ENCODE assay signal across 32 cellular contexts in genomic region chr3:149660462-149660861, GRCh38. TPM values are rescaled to one million over a fixed set of nuclear protein-coding genes. Genes with fewer than 3 reads are reported as not detected.
DNase-seq lines count a peak whose midpoint lies in the region; ATAC-seq, FAIRE-seq and TF ChIP-seq lines count a peak whose summit lies in the region.
"Had no signal": no experiment of that assay in that cellular context is flagged by ENCODE, and none has a peak within 500 bp of the region (broad histone marks: within the 10 kb centered on the region; RNA-seq: fewer than 3 reads in every experiment).

No MANE protein-coding gene starts in this region.

- CTCF ChIA-PET in HepG2 (lab: Yijun Ruan, JAX; ENCODE audit: low intra/inter-chr PET ratio, low total read pairs), result no interaction called here

- TF ChIP-seq RAD21 in HepG2 (CRISPR knock-in tag; IDR thresholded peaks at IDR 0.05), result no peak

- H4K20me1 ChIP-seq in HepG2 (ENCODE audit: insufficient read depth, low read length), result peaks cover 8% of the 10 kb centered on the region

- H3K4me3 ChIP-seq in HepG2 (replicated peaks in 1 of 3; ENCODE audit: insufficient read depth in 1 of 3, low read depth in 2 of 3, low read length in 3 of 3) (no peak overlapping the region), right lobe of liver (no peak overlapping the region), prostate gland (no peak overlapping the region), thyroid gland (replicated peaks in 1 of 3) (no peak overlapping the region)
- H3K4me3 ChIP-seq: MG63, right atrium auricular region had no signal

- BruUV-seq in HepG2 (replicated peaks; lab: Mats Ljungman, UMichigan), result no TSS peak

- H3K27me3 Mint-ChIP-seq in chondrocyte (ENCODE audit: low read depth) (no peaks in the 10 kb centered on the region), type B pancreatic cell (no peaks in the 10 kb centered on the region)

- TF ChIP-seq POLR2A in HepG2 (IDR thresholded peaks at IDR 0.05; ENCODE audit: insufficient read depth in 1 of 2, low read depth in 2 of 2, low read length in 2 of 2) (no peak), right lobe of liver (IDR thresholded peaks at IDR 0.05) (no peak), prostate gland (IDR thresholded peaks at IDR 0.05) (no peak), thyroid gland (IDR thresholded peaks at IDR 0.05) (no peak), GM12892 (IDR thresholded peaks at IDR 0.05; ENCODE audit: low read depth, low read length) (no peak)

- POLR2A ChIA-PET in HepG2 (lab: Yijun Ruan, JAX), result interaction anchor here (4.8 kb wide), 1 partner anchor 10 kb away, joined by 59 read pairs; no protein-coding TSS in a partner anchor

- no peak for TF ChIP-seq CTCF in HepG2 (CRISPR knock-in tag; IDR thresholded peaks at IDR 0.05)
- no peak for TF ChIP-seq CTCF in right lobe of liver (IDR thresholded peaks at IDR 0.05)
- TF ChIP-seq CTCF in chondrocyte (IDR thresholded peaks at IDR 0.05), result no peak
- TF ChIP-seq CTCF in prostate gland (IDR thresholded peaks at IDR 0.05), result no peak
- no peak for TF ChIP-seq CTCF in type B pancreatic cell (conservative IDR thresholded peaks at IDR 0.05)
- no peak for TF ChIP-seq CTCF in thyroid gland (IDR thresholded peaks at IDR 0.05)

- intact Hi-C loops in HepG2 (cut with micrococcal nuclease; ENCODE audit: unreplicated experiment) (no loop called here), right lobe of liver (cut with DNase I) (no loop called here), prostate gland (cut with DNase I) (loop anchor here (5.0 kb wide), 1 partner anchor 52 kb away; no protein-coding TSS in a partner anchor), thyroid gland (cut with DNase I) (loop anchor here (10.0 kb wide), 1 partner anchor 54 kb away; no protein-coding TSS in a partner anchor)

- no peak for TF ChIP-seq EP300 in HepG2 (IDR thresholded peaks at IDR 0.05; ENCODE audit: low read depth in 2 of 2, low read length in 2 of 2)
- TF ChIP-seq EP300 in HepG2 (CRISPR knock-in tag; IDR thresholded peaks at IDR 0.05; ENCODE audit: borderline replicate concordance), result no peak

- H3K4me1 ChIP-seq in HepG2 (ENCODE audit: insufficient read depth, low read length) (peaks cover 41% of the 10 kb centered on the region), right lobe of liver (no peaks in the 10 kb centered on the region), prostate gland (replicated peaks) (no peaks in the 10 kb centered on the region), thyroid gland (peaks cover 11 to 15% of the 10 kb centered on the region in 2 donors)

- H3K27ac ChIP-seq in HepG2 (ENCODE audit: extremely low read length, insufficient read depth, low read length) (no peak overlapping the region), right lobe of liver (no peak overlapping the region), prostate gland (peak overlapping the region; percentile 12 to 99), thyroid gland (no peak overlapping the region)
- H3K27ac ChIP-seq: RWPE1 had no signal

- ATAC-seq in HepG2 (no peak), right lobe of liver (no peak)
- ATAC-seq: HCT116; left cardiac atrium; stimulated activated naive B cell treated with anti-CD40 and anti-IgM and Interleukin-4, amounts not matched to agents 10 μg/mL and 1 μg/mL and 100 μg/mL, for 72 hours had no signal

- peaks cover 30% of the 10 kb centered on the region for H3K79me2 ChIP-seq in HepG2 (ENCODE audit: insufficient read depth, low read length)

- peaks cover 0 to 7% of the 10 kb centered on the region in 2 experiments; a peak in 1 of 5 replicates for H3K36me3 ChIP-seq in HepG2 (replicated peaks in 1 of 2; ENCODE audit: control insufficient read depth in 1 of 2, insufficient read depth in 2 of 2, low read length in 2 of 2)
- no peaks in the 10 kb centered on the region for H3K36me3 ChIP-seq in right lobe of liver
- H3K36me3 ChIP-seq in prostate gland, result no peaks in the 10 kb centered on the region
- no peaks in the 10 kb centered on the region for H3K36me3 ChIP-seq in thyroid gland
- H3K36me3 ChIP-seq: right atrium auricular region had no signal

- H3K9me3 Mint-ChIP-seq in chondrocyte (ENCODE audit: low read depth) (no peaks in the 10 kb centered on the region), type B pancreatic cell (peaks cover 5% of the 10 kb centered on the region)
- H3K9me3 Mint-ChIP-seq: activated CD4-positive, alpha-beta memory T cell treated with anti-CD3 and anti-CD28 coated beads for 36 hours; activated naive CD4-positive, alpha-beta T cell treated with anti-CD3 and anti-CD28 coated beads, Interleukin-2, amount 10 ng/mL, durations not matched to agents 7 days and 5 days; activated T-helper 1 cell treated with anti-CD3 and anti-CD28 coated beads, Interleukin-12 subunit alpha, Interleukin-12 subunit beta, Interleukin-2, Interleukin-4 antibody, amounts not matched to agents 30 ng/mL and 10 ng/mL and 1 ng/mL, durations not matched to agents 14 hours and 24 hours and 36 hours; memory B cell; stimulated activated naive B cell treated with anti-CD40 and anti-IgM and Interleukin-4, amounts not matched to agents 10 μg/mL and 1 μg/mL and 100 μg/mL, for 72 hours had no signal

- H2AFZ ChIP-seq in HepG2 (ENCODE audit: low read length), result no peak overlapping the region

- no peak for DNase-seq in HepG2 (ENCODE audit: low spot score)
- no peak for DNase-seq in right lobe of liver
- no peak for DNase-seq in chondrocyte (ENCODE audit: low spot score)
- no peak for DNase-seq in prostate gland (ENCODE audit: low spot score)
- DNase-seq in type B pancreatic cell (ENCODE audit: extremely low spot score, unreplicated experiment), result no peak
- DNase-seq in dermis blood vessel endothelial cell, result no peak
- no peak for DNase-seq in thyroid gland
- no peak for DNase-seq in GM12892 (ENCODE audit: insufficient read length)
- DNase-seq: activated CD4-positive, alpha-beta memory T cell treated with anti-CD3 and anti-CD28 coated beads for 36 hours; activated CD4-positive, CD25-positive, alpha-beta regulatory T cell treated with anti-CD3 and anti-CD28 coated beads, Interleukin-2, amount 50 U/mL, for 72 hours; activated CD8-positive, alpha-beta memory T cell treated with anti-CD3 and anti-CD28 coated beads, Interleukin-2, amount 50 U/mL, for 4 hours; activated naive CD4-positive, alpha-beta T cell treated with anti-CD3 and anti-CD28 coated beads, Interleukin-2, amount 10 ng/mL, durations not matched to agents 7 days and 5 days; DMS53; effector CD8-positive, alpha-beta T cell; erythroblast; foreskin fibroblast; left cardiac atrium; MG63; NCI-H2029 treated with DMSO at 0.1 percent for 48 hours; NCI-H345; NCI-H748 treated with DMSO at 0.1 percent for 48 hours; stimulated activated naive B cell treated with anti-CD40 and anti-IgM and Interleukin-4, amounts not matched to agents 10 μg/mL and 1 μg/mL and 100 μg/mL, for 72 hours had no signal

- in situ Hi-C loops in HepG2 (cut with HindIII; ENCODE audit: extremely low pct_ligation_motif_present, low pct_unique_long_range_greater_than_20kb), result no loop called here

- WGBS in HepG2 (ENCODE audit: low lambda C conversion rate), result 94% methylated on average over 1 of the region's 1 CpG
- 73% methylated on average over 1 of the region's 1 CpG for WGBS in right lobe of liver (ENCODE audit: insufficient coverage, low coverage, low lambda C conversion rate, missing lambda C conversion rate)
- 82% methylated on average over 1 of the region's 1 CpG for WGBS in prostate gland
- WGBS in thyroid gland, 2 donors, result 88 to 100% methylated on average over 1 of the region's 1 CpG

- H3K4me1 Mint-ChIP-seq in chondrocyte (ENCODE audit: low read depth) (peaks cover 38% of the 10 kb centered on the region), type B pancreatic cell (ENCODE audit: unreplicated experiment) (peaks cover 48% of the 10 kb centered on the region)

- H3K27ac Mint-ChIP-seq in chondrocyte (ENCODE audit: unreplicated experiment) (peak overlapping the region; percentile 0), type B pancreatic cell (no peak overlapping the region)
- H3K27ac Mint-ChIP-seq: activated CD4-positive, alpha-beta memory T cell treated with anti-CD3 and anti-CD28 coated beads for 36 hours; activated naive CD4-positive, alpha-beta T cell treated with anti-CD3 and anti-CD28 coated beads, Interleukin-2, amount 10 ng/mL, durations not matched to agents 7 days and 5 days; activated T-helper 1 cell treated with anti-CD3 and anti-CD28 coated beads, Interleukin-12 subunit alpha, Interleukin-12 subunit beta, Interleukin-2, Interleukin-4 antibody, amounts not matched to agents 30 ng/mL and 10 ng/mL and 1 ng/mL, durations not matched to agents 14 hours and 24 hours and 36 hours; B cell; memory B cell; stimulated activated naive B cell treated with anti-CD40 and anti-IgM and Interleukin-4, amounts not matched to agents 10 μg/mL and 1 μg/mL and 100 μg/mL, for 72 hours had no signal

- H3K27me3 ChIP-seq in HepG2 (ENCODE audit: control insufficient read depth in 1 of 2, insufficient read depth in 2 of 2, low read length in 2 of 2), result no peaks in the 10 kb centered on the region; a peak in 1 of 5 replicates
- no peaks in the 10 kb centered on the region for H3K27me3 ChIP-seq in right lobe of liver
- no peaks in the 10 kb centered on the region for H3K27me3 ChIP-seq in prostate gland (replicated peaks; ENCODE audit: insufficient read depth)
- H3K27me3 ChIP-seq in thyroid gland, result no peaks in the 10 kb centered on the region
- H3K27me3 ChIP-seq: MG63, right atrium auricular region had no signal

- no peak overlapping the region for H3K4me2 ChIP-seq in HepG2 (ENCODE audit: low read depth, low read length)

- H3K9ac ChIP-seq in HepG2 (ENCODE audit: insufficient read depth, low read depth, low read length), result no peak overlapping the region

- H3K4me3 Mint-ChIP-seq in chondrocyte (ENCODE audit: unreplicated experiment), result no peak overlapping the region
- peak overlapping the region; percentile 54 for H3K4me3 Mint-ChIP-seq in type B pancreatic cell
- H3K4me3 Mint-ChIP-seq: activated CD4-positive, alpha-beta memory T cell treated with anti-CD3 and anti-CD28 coated beads for 36 hours; activated naive CD4-positive, alpha-beta T cell treated with anti-CD3 and anti-CD28 coated beads, Interleukin-2, amount 10 ng/mL, durations not matched to agents 7 days and 5 days; activated T-helper 1 cell treated with anti-CD3 and anti-CD28 coated beads, Interleukin-12 subunit alpha, Interleukin-12 subunit beta, Interleukin-2, Interleukin-4 antibody, amounts not matched to agents 30 ng/mL and 10 ng/mL and 1 ng/mL, durations not matched to agents 14 hours and 24 hours and 36 hours; memory B cell; stimulated activated naive B cell treated with anti-CD40 and anti-IgM and Interleukin-4, amounts not matched to agents 10 μg/mL and 1 μg/mL and 100 μg/mL, for 72 hours had no signal

- H3K36me3 Mint-ChIP-seq in chondrocyte (ENCODE audit: low read depth), result peaks cover 3% of the 10 kb centered on the region
- H3K36me3 Mint-ChIP-seq in type B pancreatic cell, result peaks cover 11% of the 10 kb centered on the region
- H3K36me3 Mint-ChIP-seq: activated CD4-positive, alpha-beta memory T cell treated with anti-CD3 and anti-CD28 coated beads for 36 hours; activated naive CD4-positive, alpha-beta T cell treated with anti-CD3 and anti-CD28 coated beads, Interleukin-2, amount 10 ng/mL, durations not matched to agents 7 days and 5 days; memory B cell had no signal

- no peak for FAIRE-seq in HepG2 (lab: Jason Lieb, UNC)
- no peak for FAIRE-seq in GM12892 (lab: Jason Lieb, UNC)
- FAIRE-seq: A204.1, colon, G401.6, GM19239 had no signal

- H3K9me3 ChIP-seq in HepG2 (ENCODE audit: low read length), result no peaks in the 10 kb centered on the region
- no peaks in the 10 kb centered on the region for H3K9me3 ChIP-seq in right lobe of liver
- no peaks in the 10 kb centered on the region for H3K9me3 ChIP-seq in prostate gland
- no peaks in the 10 kb centered on the region for H3K9me3 ChIP-seq in thyroid gland
- H3K9me3 ChIP-seq: MG63, right atrium auricular region had no signal

RNA-seq across cellular contexts. Expression of gene WWTR1, which starts 2.6 kb away (rescaled TPM):
- 19.7 and 27.0 TPM in 2 replicates for total RNA-seq in HepG2 (2016; rRNA removed; fragmentation: Illumina TruSeq; extraction: Trizol)
- total RNA-seq in HepG2 (2016; cell fraction: cytosol; rRNA removed; fragmentation: Illumina TruSeq; extraction: Trizol; ENCODE audit: low read depth), result 3.0 and 4.5 TPM in 2 replicates
- 18.2 and 25.1 TPM in 2 replicates for total RNA-seq in HepG2 (2016; cell fraction: insoluble cytoplasmic fraction; rRNA removed; fragmentation: Illumina TruSeq; extraction: Trizol)
- total RNA-seq in HepG2 (2016; cell fraction: membrane; rRNA removed; fragmentation: Illumina TruSeq; extraction: Trizol), result 11.0 and 11.7 TPM in 2 replicates
- total RNA-seq in HepG2 (2016; cell fraction: nucleus; rRNA removed; fragmentation: Illumina TruSeq; extraction: Trizol), result 22.2 and 23.3 TPM in 2 replicates
- 105 and 139 TPM in 2 replicates for polyA plus RNA-seq in HepG2 (2011; rRNA removed)
- 87.9 and 94.0 TPM in 2 replicates for polyA plus RNA-seq in HepG2 (2011; cell fraction: cytosol; rRNA removed)
- polyA plus RNA-seq in HepG2 (2011; cell fraction: nucleus; rRNA removed), result 104 and 133 TPM in 2 replicates
- 75.0 and 83.3 TPM in 2 replicates for polyA plus RNA-seq in HepG2 (2012)
- polyA plus RNA-seq in HepG2 (2016; cell fraction: cytosol; fragmentation: Illumina TruSeq; extraction: Trizol; ENCODE audit: low read depth), result 5.5 and 5.7 TPM in 2 replicates
- polyA plus RNA-seq in HepG2 (2016; cell fraction: insoluble cytoplasmic fraction; fragmentation: Illumina TruSeq; extraction: Trizol; ENCODE audit: low read depth), result 54.5 and 55.7 TPM in 2 replicates
- 11.1 and 12.3 TPM in 2 replicates for polyA plus RNA-seq in HepG2 (2016; cell fraction: membrane; fragmentation: Illumina TruSeq; extraction: Trizol; ENCODE audit: low read depth)
- 38.7 and 40.5 TPM in 2 replicates for polyA plus RNA-seq in HepG2 (2016; cell fraction: nucleus; fragmentation: Illumina TruSeq; extraction: Trizol; ENCODE audit: insufficient read depth, low read depth)
- polyA minus RNA-seq in HepG2 (2011; rRNA and poly(A)+ RNA removed; ENCODE audit: low replicate concordance), result 71.2 and 129 TPM in 2 replicates
- 90.2 and 115 TPM in 2 replicates for polyA minus RNA-seq in HepG2 (2011; cell fraction: cytosol; rRNA and poly(A)+ RNA removed)
- polyA minus RNA-seq in HepG2 (2011; cell fraction: nucleus; rRNA and poly(A)+ RNA removed), result 131 and 167 TPM in 2 replicates
- 10 to 100 TPM; 10.6 to 19.7 (median 15.3) TPM for total RNA-seq in right lobe of liver
- total RNA-seq in chondrocyte, result 107 to 121 TPM (median 111 TPM) in 3 replicates
- 10 to 100 TPM; 47.5 to 79.4 TPM for total RNA-seq in prostate gland
- total RNA-seq in type B pancreatic cell (ENCODE audit: low replicate concordance), result 45.4 and 65.0 TPM in 2 replicates
- 111 and 207 TPM in 2 replicates for total RNA-seq in dermis blood vessel endothelial cell
- total RNA-seq in thyroid gland, result 10 to 100 TPM; 56.7 to 87.6 (median 78.5) TPM
- polyA plus RNA-seq in GM12892 (2012; ENCODE audit: missing spikeins), result 1.8 TPM

Comparison
In these comparisons a context has a peak if more than half of its experiments do, and no peak if none do; other contexts are left out.
1. H3K27ac ChIP-seq: peak in prostate gland (2 of 2); none in HepG2 (single experiment), right lobe of liver (0 of 3) and thyroid gland (0 of 3).
2. intact Hi-C loops: an anchor here in prostate gland (5.0 kb wide) and thyroid gland (10.0 kb wide); none called in HepG2 and right lobe of liver.